ENCODE assay signal across 9 cellular contexts in the genomic region with DNA sequence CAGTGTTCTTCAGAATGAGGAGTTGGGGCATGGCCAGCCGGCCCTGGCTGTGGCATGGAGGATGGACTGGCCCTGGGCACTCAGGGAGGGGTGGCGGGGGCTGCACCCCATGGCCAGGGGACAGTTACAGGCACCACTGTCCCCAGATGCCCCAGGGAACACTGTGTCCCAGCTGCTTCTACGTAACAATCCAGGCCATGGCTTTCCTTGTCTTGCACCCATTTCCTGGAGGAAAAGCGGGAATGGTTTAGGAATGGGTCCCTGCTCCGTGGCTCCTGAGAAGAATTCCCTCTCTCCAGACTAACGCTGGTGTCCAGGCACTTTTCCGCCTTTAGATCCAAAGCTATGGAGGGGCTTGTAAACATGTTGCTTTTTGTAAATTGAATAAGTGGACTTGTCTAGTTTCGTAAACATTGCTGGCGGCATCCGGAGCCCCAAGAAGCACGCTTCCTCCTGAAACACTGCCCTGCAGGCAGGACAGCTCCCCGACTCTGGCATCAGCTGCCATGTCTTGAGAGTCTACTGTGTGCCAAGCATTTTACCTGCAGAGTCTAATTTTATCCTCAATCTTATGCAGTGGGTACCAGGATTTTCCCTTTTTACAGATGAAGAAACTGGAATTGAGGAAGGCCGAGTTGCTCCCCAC.
DNase-seq lines count a peak whose midpoint lies in the region; FAIRE-seq and TF ChIP-seq lines count a peak whose summit lies in the region.
"Had no signal": no experiment of that assay in that cellular context is flagged by ENCODE, and none has a peak within 500 bp of the region (broad histone marks: within the 10 kb centered on the region; RNA-seq: fewer than 3 reads in every experiment).

No MANE protein-coding gene starts in this region.

- peak overlapping the region; percentile 58 for H3K4me3 ChIP-seq in DOHH2 (ENCODE audit: low read length)
- peak overlapping the region; percentile 43 to 50 for H3K4me3 ChIP-seq in duodenal mucosa (ENCODE audit: low read depth in 1 of 2, low read length in 2 of 2)
- H3K4me3 ChIP-seq in parathyroid adenoma (ENCODE audit: low read depth, low read length): peak overlapping the region; percentile 19
- H3K4me3 ChIP-seq: SK-N-MC had no signal

- no peak for TF ChIP-seq CTCF in DOHH2 (IDR thresholded peaks at IDR 0.05; ENCODE audit: low read depth, low read length, poor library complexity, severe bottlenecking)
- TF ChIP-seq CTCF in parathyroid adenoma (IDR thresholded peaks at IDR 0.05): no peak
- no peak for TF ChIP-seq CTCF in RWPE1 (conservative IDR thresholded peaks at IDR 0.05; ENCODE audit: low read depth)
- no peak for TF ChIP-seq CTCF in GM10248 (IDR thresholded peaks at IDR 0.05; ENCODE audit: control extremely low read depth, extremely low read depth, low read depth, missing control alignments)

- FAIRE-seq in RCC 7860 (lab: Jason Lieb, UNC): no peak

- DNase-seq in RWPE1 (ENCODE audit: low spot score) (no peak), RCC 7860 (ENCODE audit: low spot score) (no peak), GM10248 (ENCODE audit: extremely low spot score) (no peak)
- no peak for DNase-seq in NK-92 treated with Interleukin-12 subunit alpha and Interleukin-12 subunit beta, amount 100 ng/mL, for 24 hours (lab: John Stamatoyannopoulos, UW)

- peaks cover 56% of the 10 kb centered on the region for H3K4me1 ChIP-seq in DOHH2 (ENCODE audit: control insufficient read depth, low read length)
- peaks cover 13 to 22% of the 10 kb centered on the region in 2 donors for H3K4me1 ChIP-seq in duodenal mucosa (ENCODE audit: control insufficient read depth in 1 of 2, insufficient read depth in 2 of 2, low read length in 2 of 2)
- H3K4me1 ChIP-seq in parathyroid adenoma: no peaks in the 10 kb centered on the region

- H3K9ac ChIP-seq in duodenal mucosa (ENCODE audit: low read depth in 1 of 2, low read length in 2 of 2) (peak overlapping the region in 1 of 2 donors; percentile 17), parathyroid adenoma (no peak overlapping the region)

- H3K36me3 ChIP-seq in DOHH2 (ENCODE audit: control insufficient read depth, low read length): no peaks in the 10 kb centered on the region
- peaks cover 58% of the 10 kb centered on the region for H3K36me3 ChIP-seq in KOPT-K1 (ENCODE audit: insufficient read depth, low read length)
- no peaks in the 10 kb centered on the region for H3K36me3 ChIP-seq in duodenal mucosa (ENCODE audit: control insufficient read depth in 1 of 2, insufficient read depth in 2 of 2, low read length in 2 of 2)
- H3K36me3 ChIP-seq in parathyroid adenoma (ENCODE audit: control insufficient read depth, insufficient read depth, low read length): no peaks in the 10 kb centered on the region

- H2AFZ ChIP-seq in parathyroid adenoma: no peak overlapping the region

- H3K9me3 ChIP-seq in DOHH2 (ENCODE audit: control insufficient read depth, insufficient read depth, low read length) (no peaks in the 10 kb centered on the region), KOPT-K1 (ENCODE audit: insufficient read depth, low read length, poor library complexity, severe bottlenecking) (no peaks in the 10 kb centered on the region), duodenal mucosa (ENCODE audit: control insufficient read depth in 1 of 2, low read length in 2 of 2) (no peaks in the 10 kb centered on the region), parathyroid adenoma (ENCODE audit: control insufficient read depth, low read length) (no peaks in the 10 kb centered on the region)

- H3K4me2 ChIP-seq in DOHH2 (ENCODE audit: low read length): peak overlapping the region; percentile 74
- H3K4me2 ChIP-seq in parathyroid adenoma (ENCODE audit: low read length): peak overlapping the region; percentile 13

- H3K27me3 ChIP-seq in DOHH2 (ENCODE audit: control insufficient read depth, low read length) (no peaks in the 10 kb centered on the region), duodenal mucosa (ENCODE audit: control insufficient read depth in 1 of 2, insufficient read depth in 2 of 2, low read length in 2 of 2) (no peaks in the 10 kb centered on the region), parathyroid adenoma (ENCODE audit: control insufficient read depth, insufficient read depth, low read length) (no peaks in the 10 kb centered on the region)

- H3K27ac ChIP-seq in DOHH2 (ENCODE audit: low read depth, low read length) (peak overlapping the region; percentile 54; the same call in 1 of the 2 replicates), KOPT-K1 (ENCODE audit: low read depth, low read length, poor library complexity, severe bottlenecking) (peak overlapping the region; percentile 75), duodenal mucosa (ENCODE audit: low read depth, low read length) (peak overlapping the region; percentile 55), parathyroid adenoma (no peak overlapping the region), RWPE1 (no peak overlapping the region)
- H3K27ac ChIP-seq: SK-N-MC had no signal

- no peaks in the 10 kb centered on the region for H3K79me2 ChIP-seq in DOHH2 (ENCODE audit: control insufficient read depth, low read length)
- no peaks in the 10 kb centered on the region for H3K79me2 ChIP-seq in parathyroid adenoma

- POLR2A ChIA-PET in RWPE1 (lab: Yijun Ruan, JAX; ENCODE audit: low non-redundant PET) (interaction anchor here (0.7 kb wide), 1 partner anchor 11 kb away, joined by 3 read pairs; no protein-coding TSS in a partner anchor), GM10248 (lab: Yijun Ruan, JAX) (no interaction called here)

- no peaks in the 10 kb centered on the region; the same call in 1 of the 2 replicates for H3F3A ChIP-seq in DOHH2 (ENCODE audit: control insufficient read depth, insufficient read depth)

- CTCF ChIA-PET in RWPE1 (lab: Yijun Ruan, JAX) (no interaction called here), GM10248 (lab: Yijun Ruan, JAX) (interaction anchor here (0.9 to 2.6 kb wide), 4 partner anchors 34 to 338 kb away, joined by 3 to 12 read pairs (median 3); no protein-coding TSS in a partner anchor)

- H4K20me1 ChIP-seq in DOHH2 (ENCODE audit: control insufficient read depth, insufficient read depth, low read depth, low read length): no peaks in the 10 kb centered on the region

- H3K9me2 ChIP-seq in DOHH2 (replicated peaks; ENCODE audit: control insufficient read depth, low read length): no peaks in the 10 kb centered on the region

Comparison
In these comparisons a context has a peak if more than half of its experiments do, and no peak if none do; other contexts are left out.
1. H3K27ac ChIP-seq: peak in DOHH2 (single experiment), KOPT-K1 (single experiment) and duodenal mucosa (single experiment); none in parathyroid adenoma (single experiment) and RWPE1 (single experiment).
2. Peak in every context shown above with its lines, with median percentiles within 50 percentile points of each other: H3K4me3 ChIP-seq.